8 cellular contexts compared by ENCODE assay signal in the genomic region with DNA sequence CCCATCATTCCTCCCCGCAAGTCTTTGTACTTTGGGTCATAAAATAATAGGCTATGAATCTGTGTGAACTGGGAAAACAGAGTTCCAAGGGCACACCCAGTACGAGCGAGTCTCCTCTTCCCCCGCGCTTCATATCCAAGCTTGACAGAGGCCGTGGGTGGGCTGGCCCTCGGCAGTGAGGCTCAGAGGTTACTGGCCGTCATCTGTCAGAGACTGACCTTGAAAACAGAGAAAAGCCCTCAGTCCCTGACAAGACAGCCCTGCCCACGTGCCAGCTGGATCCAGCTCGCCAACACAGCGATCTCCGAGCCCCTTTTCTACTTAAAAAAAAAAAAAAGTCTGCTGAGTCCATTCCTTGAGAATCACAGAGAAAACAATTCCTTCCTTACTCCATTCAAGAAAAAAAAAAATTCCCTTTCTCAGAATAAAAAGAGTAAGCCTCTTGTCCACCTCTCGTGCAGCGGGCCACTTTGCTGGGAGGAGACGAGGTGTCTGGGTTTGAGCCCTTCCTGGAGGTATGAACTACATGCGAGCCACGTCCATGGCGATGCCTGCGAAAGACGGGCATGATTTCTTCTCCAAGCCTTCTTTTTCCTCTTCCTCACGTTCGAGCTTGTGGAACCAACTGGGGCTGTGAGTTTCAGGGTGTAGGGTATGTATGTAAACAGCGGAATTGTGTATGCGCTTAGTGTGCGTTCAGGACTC. TPM values are rescaled to one million over a fixed set of nuclear protein-coding genes. Genes with fewer than 3 reads are reported as not detected.
DNase-seq lines count a peak whose midpoint lies in the region; ATAC-seq and TF ChIP-seq lines count a peak whose summit lies in the region.

No MANE protein-coding gene starts in this region.

- peak overlapping the region; percentile 96 for H3K4me3 Mint-ChIP-seq in T-helper 17 cell

- intact Hi-C loops in Right ventricle myocardium superior (cut with DNase I): no loop called here
- intact Hi-C loops in posterior cingulate gyrus (cut with DNase I): no loop called here

- DNase-seq in EL (peak; percentile 54), T-helper 17 cell (no peak), Right ventricle myocardium superior (peak; percentile 59), posterior cingulate gyrus (peak in 6 of 10 donors; percentile 7 to 81 (median 38)), HEK293T (ENCODE audit: extremely low spot score) (no peak), NCI-H2081 treated with DMSO at 0.1 percent for 48 hours (lab: John Stamatoyannopoulos, UW) (no peak), GM19240 (ENCODE audit: insufficient read length, low spot score) (no peak)
- no peak for DNase-seq in stimulated activated CD4-positive, alpha-beta T cell treated with anti-CD3 and anti-CD28 coated beads, Interleukin-2, amount 100 ng/mL, for 24 hours

- CTCF ChIA-PET in HEK293T (lab: Yijun Ruan, JAX): no interaction called here

- no peaks in the 10 kb centered on the region for H3K9me3 ChIP-seq in T-helper 17 cell (ENCODE audit: control insufficient read depth, low read length, poor library complexity, severe bottlenecking)

- peaks cover 9% of the 10 kb centered on the region for H3K4me1 Mint-ChIP-seq in T-helper 17 cell

- ATAC-seq in T-helper 17 cell: no peak
- ATAC-seq in Right ventricle myocardium superior (ENCODE audit: poor library complexity): peak; percentile 51

- POLR2A ChIA-PET in HEK293T (lab: Yijun Ruan, JAX): no interaction called here

- H3K27me3 Mint-ChIP-seq in T-helper 17 cell: peaks cover 31% of the 10 kb centered on the region

- peaks cover 8% of the 10 kb centered on the region for H3K36me3 Mint-ChIP-seq in T-helper 17 cell (ENCODE audit: low read depth)

- no peak overlapping the region for H3K27ac Mint-ChIP-seq in T-helper 17 cell

TF ChIP-seq in HEK293T, 16 proteins besides CTCF, POLR2A, EP300 and RAD21:
- TF ChIP-seq FOXA1 (IDR thresholded peaks at IDR 0.05) (no peak), NFRKB (IDR thresholded peaks at IDR 0.05) (no peak), L3MBTL2 (conservative IDR thresholded peaks at IDR 0.05) (no peak), ZNF384 (IDR thresholded peaks at IDR 0.05) (no peak), HDGF (IDR thresholded peaks at IDR 0.05; ENCODE audit: borderline replicate concordance) (no peak), SP1 (IDR thresholded peaks at IDR 0.05) (no peak), ELF4 (IDR thresholded peaks at IDR 0.05) (no peak)
- TF ChIP-seq, protein P1, sequence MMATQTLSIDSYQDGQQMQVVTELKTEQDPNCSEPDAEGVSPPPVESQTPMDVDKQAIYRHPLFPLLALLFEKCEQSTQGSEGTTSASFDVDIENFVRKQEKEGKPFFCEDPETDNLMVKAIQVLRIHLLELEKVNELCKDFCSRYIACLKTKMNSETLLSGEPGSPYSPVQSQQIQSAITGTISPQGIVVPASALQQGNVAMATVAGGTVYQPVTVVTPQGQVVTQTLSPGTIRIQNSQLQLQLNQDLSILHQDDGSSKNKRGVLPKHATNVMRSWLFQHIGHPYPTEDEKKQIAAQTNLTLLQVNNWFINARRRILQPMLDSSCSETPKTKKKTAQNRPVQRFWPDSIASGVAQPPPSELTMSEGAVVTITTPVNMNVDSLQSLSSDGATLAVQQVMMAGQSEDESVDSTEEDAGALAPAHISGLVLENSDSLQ (IDR thresholded peaks at IDR 0.05): no peak

RNA-seq across cellular contexts. Expression of a gene that starts 0.8 kb away (rescaled TPM):
- not detected for total RNA-seq in T-helper 17 cell
- 6.1 TPM for total RNA-seq in Right ventricle myocardium superior

Comparison
In these comparisons a context has a peak if more than half of its experiments do, and no peak if none do; other contexts are left out.
1. DNase-seq: peak in EL (single experiment), Right ventricle myocardium superior (single experiment) and posterior cingulate gyrus (6 of 10); none in T-helper 17 cell (0 of 3), HEK293T (single experiment), NCI-H2081 treated with DMSO at 0.1 percent for 48 hours (single experiment), stimulated activated CD4-positive, alpha-beta T cell treated with anti-CD3 and anti-CD28 coated beads, Interleukin-2, amount 100 ng/mL, for 24 hours (0 of 2) and GM19240 (single experiment).